In genomic region chr1:241608379-241609033, GRCh38 we compare ENCODE assay signal across 18 cellular contexts. TPM values are rescaled to one million over a fixed set of nuclear protein-coding genes. Genes with fewer than 3 reads are reported as not detected.
A peak's percentile ranks its signal among the peaks of the same experiment; 100 is the strongest.
DNase-seq lines count a peak whose midpoint lies in the region; ATAC-seq and TF ChIP-seq lines count a peak whose summit lies in the region.
"Had no signal": no experiment of that assay in that cellular context is flagged by ENCODE, and none has a peak within 500 bp of the region (broad histone marks: within the 10 kb centered on the region; RNA-seq: fewer than 3 reads in every experiment).

No MANE protein-coding gene starts in this region.

- TF ChIP-seq CTCF in NB4 (IDR thresholded peaks at IDR 0.05; ENCODE audit: low read depth, low read length) (no peak), coronary artery (IDR thresholded peaks at IDR 0.05) (no peak)

- H3K27ac ChIP-seq in coronary artery, result no peak overlapping the region
- H3K27ac ChIP-seq: cardiac muscle cell, sigmoid colon, SJSA1 had no signal

- H3K27ac Mint-ChIP-seq in stimulated activated memory B cell treated with anti-CD40 and anti-IgM and Interleukin-4, amounts not matched to agents 10 μg/mL and 1 μg/mL and 100 μg/mL, for 72 hours, result peak overlapping the region; percentile 20
- H3K27ac Mint-ChIP-seq: nephron, WTC11 had no signal

- no peak for DNase-seq in activated CD4-positive, CD25-positive, alpha-beta regulatory T cell treated with anti-CD3 and anti-CD28 coated beads, Interleukin-2, amount 50 U/mL, for 72 hours
- DNase-seq in NB4 (ENCODE audit: low read depth) (peak; percentile 15), dermis blood vessel endothelial cell (peak; percentile 18), HAP-1 (ENCODE audit: low spot score in 2 of 2) (no peak), coronary artery (ENCODE audit: low spot score) (no peak)
- DNase-seq: DMS53, foreskin melanocyte, Kasumi-1, left cardiac atrium, NCI-H446, sigmoid colon had no signal

- ATAC-seq in activated CD4-positive, CD25-positive, alpha-beta regulatory T cell treated with anti-CD3 and anti-CD28 coated beads, Interleukin-2, amount 50 U/mL, for 24 hours, result peak; percentile 37 to 42
- ATAC-seq in stimulated activated memory B cell treated with anti-CD40 and anti-IgM and Interleukin-4, amounts not matched to agents 10 μg/mL and 1 μg/mL and 100 μg/mL, for 72 hours, result peak; percentile 26
- ATAC-seq in GM21786 (IDR thresholded peaks at IDR 0.05; ENCODE audit: unreplicated experiment), result no peak
- ATAC-seq: left cardiac atrium, WTC11 had no signal

- peaks cover 38% of the 10 kb centered on the region for H3K36me3 Mint-ChIP-seq in stimulated activated memory B cell treated with anti-CD40 and anti-IgM and Interleukin-4, amounts not matched to agents 10 μg/mL and 1 μg/mL and 100 μg/mL, for 72 hours
- H3K36me3 Mint-ChIP-seq: WTC11 had no signal

- no peaks in the 10 kb centered on the region for H3K9me3 ChIP-seq in HAP-1
- H3K9me3 ChIP-seq: sigmoid colon, SJSA1 had no signal

- no peaks in the 10 kb centered on the region for H3K36me3 ChIP-seq in HAP-1 (replicated peaks)
- H3K36me3 ChIP-seq: cardiac muscle cell, sigmoid colon had no signal

- no peak for TF ChIP-seq POLR2A in NB4 (IDR thresholded peaks at IDR 0.05; ENCODE audit: extremely low read depth, insufficient read length)

- no peaks in the 10 kb centered on the region for H3K4me1 ChIP-seq in HAP-1

- in situ Hi-C loops in HAP-1 (cut with MboI; ENCODE audit: low sequenced_read_pairs), result no loop called here

- H3K27me3 ChIP-seq in HAP-1 (ENCODE audit: low read depth), result no peaks in the 10 kb centered on the region
- H3K27me3 ChIP-seq: cardiac muscle cell, sigmoid colon, SJSA1 had no signal

- peaks cover 32% of the 10 kb centered on the region for H3K4me1 Mint-ChIP-seq in stimulated activated memory B cell treated with anti-CD40 and anti-IgM and Interleukin-4, amounts not matched to agents 10 μg/mL and 1 μg/mL and 100 μg/mL, for 72 hours
- H3K4me1 Mint-ChIP-seq: nephron, WTC11 had no signal

- H3K4me3 Mint-ChIP-seq in stimulated activated memory B cell treated with anti-CD40 and anti-IgM and Interleukin-4, amounts not matched to agents 10 μg/mL and 1 μg/mL and 100 μg/mL, for 72 hours, result no peak overlapping the region
- H3K4me3 Mint-ChIP-seq: nephron, WTC11 had no signal

- H3K9me3 Mint-ChIP-seq in stimulated activated memory B cell treated with anti-CD40 and anti-IgM and Interleukin-4, amounts not matched to agents 10 μg/mL and 1 μg/mL and 100 μg/mL, for 72 hours, result no peaks in the 10 kb centered on the region
- H3K9me3 Mint-ChIP-seq: nephron, WTC11 had no signal

- no peaks in the 10 kb centered on the region for H3K27me3 Mint-ChIP-seq in stimulated activated memory B cell treated with anti-CD40 and anti-IgM and Interleukin-4, amounts not matched to agents 10 μg/mL and 1 μg/mL and 100 μg/mL, for 72 hours

- H3K4me3 ChIP-seq in NB4 (ENCODE audit: low read depth, low read length), result no peak overlapping the region
- no peak overlapping the region for H3K4me3 ChIP-seq in HAP-1
- H3K4me3 ChIP-seq in coronary artery, result no peak overlapping the region
- H3K4me3 ChIP-seq: cardiac muscle cell, sigmoid colon, SJSA1 had no signal

RNA-seq across cellular contexts. Expression of gene CHML, which starts 31.7 kb away (rescaled TPM):
- total RNA-seq in dermis blood vessel endothelial cell, result 13.1 and 22.0 TPM in 2 replicates

RNA-seq across cellular contexts. Expression of gene OPN3, which starts 31.7 kb away (rescaled TPM):
- 27.0 and 32.3 TPM in 2 replicates for total RNA-seq in dermis blood vessel endothelial cell

RNA-seq across cellular contexts. Expression of gene WDR64, which starts 43.6 kb away (rescaled TPM):
- total RNA-seq in dermis blood vessel endothelial cell, result 0.17 TPM in 1 of 2 replicates, not detected in the other
- total RNA-seq: cardiac muscle cell, left cardiac atrium, sigmoid colon, WTC11 had no signal

Comparison
In these comparisons a context has a peak if more than half of its experiments do, and no peak if none do; other contexts are left out.
1. DNase-seq: peak in NB4 (single experiment) and dermis blood vessel endothelial cell (single experiment); none in activated CD4-positive, CD25-positive, alpha-beta regulatory T cell treated with anti-CD3 and anti-CD28 coated beads, Interleukin-2, amount 50 U/mL, for 72 hours (single experiment), HAP-1 (0 of 2) and coronary artery (single experiment).